9 cellular contexts compared by ENCODE assay signal in genomic region chr12:68119724-68120211, GRCh38. TPM values are rescaled to one million over a fixed set of nuclear protein-coding genes. Genes with fewer than 3 reads are reported as not detected.
DNase-seq lines count a peak whose midpoint lies in the region; ATAC-seq and TF ChIP-seq lines count a peak whose summit lies in the region.
"Had no signal": no experiment of that assay in that cellular context is flagged by ENCODE, and none has a peak within 500 bp of the region (broad histone marks: within the 10 kb centered on the region; RNA-seq: fewer than 3 reads in every experiment).

No MANE protein-coding gene starts in this region.

- H4K20me1 ChIP-seq in MM.1S (ENCODE audit: insufficient read depth, low read length): no peaks in the 10 kb centered on the region

- H3K9me3 ChIP-seq in MM.1S (replicated peaks; ENCODE audit: insufficient read depth, low read length) (no peaks in the 10 kb centered on the region), aorta (ENCODE audit: control insufficient read depth, low read length) (no peaks in the 10 kb centered on the region), suprapubic skin (no peaks in the 10 kb centered on the region)

- H3K9me2 ChIP-seq in MM.1S (replicated peaks; ENCODE audit: insufficient read depth, low read length): no peaks in the 10 kb centered on the region

- TF ChIP-seq EP300 in suprapubic skin (IDR thresholded peaks at IDR 0.05): no peak

- peak; percentile 92 for ATAC-seq in GM21619 (IDR thresholded peaks at IDR 0.05; ENCODE audit: unreplicated experiment)
- no peak for ATAC-seq in aorta (ENCODE audit: low FRiP score)

- no peaks in the 10 kb centered on the region for H3K36me3 ChIP-seq in MM.1S (replicated peaks; ENCODE audit: insufficient read depth, low read length)
- no peaks in the 10 kb centered on the region for H3K36me3 ChIP-seq in aorta (ENCODE audit: control insufficient read depth in 1 of 2, insufficient read depth in 2 of 2, low read length in 1 of 2)
- H3K36me3 ChIP-seq in suprapubic skin: no peaks in the 10 kb centered on the region

- H3K27me3 ChIP-seq in MM.1S (replicated peaks; ENCODE audit: insufficient read depth, low read length) (no peaks in the 10 kb centered on the region), aorta (ENCODE audit: control insufficient read depth in 1 of 2, insufficient read depth in 2 of 2, low read length in 1 of 2) (peaks cover 0 to 2% of the 10 kb centered on the region in 2 donors), suprapubic skin (no peaks in the 10 kb centered on the region)

- H3K9ac ChIP-seq in MM.1S (ENCODE audit: low read length): no peak overlapping the region

- in situ Hi-C loops in GM13977 (cut with MboI; ENCODE audit: low pct_unique_long_range_greater_than_20kb, low sequenced_read_pairs, unreplicated experiment): no loop called here

- H3K4me1 Mint-ChIP-seq in activated T-helper 2 cell treated with anti-CD3 and anti-CD28 coated beads, Interferon-gamma antibody, Interleukin-2, Interleukin-4, amounts not matched to agents 10 μg/mL and 5 μg/mL and 100 μg/mL, durations not matched to agents 14 hours and 24 hours and 36 hours (ENCODE audit: low read depth): peaks cover 38% of the 10 kb centered on the region

- no peaks in the 10 kb centered on the region; the same call in 1 of the 2 replicates for H3F3A ChIP-seq in MM.1S (ENCODE audit: insufficient read depth, low read length)

- H3K4me1 ChIP-seq in MM.1S (ENCODE audit: low read length) (peaks cover 21% of the 10 kb centered on the region), aorta (ENCODE audit: control insufficient read depth in 1 of 2, insufficient read depth in 2 of 2, low read length in 2 of 2) (no peaks in the 10 kb centered on the region), suprapubic skin (no peaks in the 10 kb centered on the region)

- no peak overlapping the region for H3K27ac ChIP-seq in MM.1S (ENCODE audit: low read length)
- no peak overlapping the region for H3K27ac ChIP-seq in aorta (ENCODE audit: low read depth in 1 of 2, low read length in 2 of 2)
- no peak overlapping the region for H3K27ac ChIP-seq in suprapubic skin
- H3K27ac ChIP-seq: HL-60 had no signal

- no peak overlapping the region for H3K4me2 ChIP-seq in MM.1S (ENCODE audit: low read depth, low read length)

- intact Hi-C loops in activated T-helper 2 cell treated with anti-CD3 and anti-CD28 coated beads, Interferon-gamma antibody, Interleukin-2, Interleukin-4, amounts not matched to agents 10 μg/mL and 5 μg/mL and 100 μg/mL, durations not matched to agents 14 hours and 24 hours and 36 hours (cut with micrococcal nuclease): loop anchor here (1.0 to 10.0 kb wide), 13 partner anchors 13 to 493 kb away; partner anchors contain the start of genes DYRK2 and RAP1B
- intact Hi-C loops in aorta (cut with DNase I): no loop called here

- H3K4me3 ChIP-seq in MM.1S (ENCODE audit: low read length) (no peak overlapping the region), aorta (ENCODE audit: low read length in 2 of 2) (no peak overlapping the region), suprapubic skin (no peak overlapping the region)

- no peak for TF ChIP-seq POLR2A in suprapubic skin (IDR thresholded peaks at IDR 0.05)

- H2AFZ ChIP-seq in MM.1S (ENCODE audit: low read length): no peak overlapping the region

- peak overlapping the region; percentile 11 for H3K4me3 Mint-ChIP-seq in activated T-helper 2 cell treated with anti-CD3 and anti-CD28 coated beads, Interferon-gamma antibody, Interleukin-2, Interleukin-4, amounts not matched to agents 10 μg/mL and 5 μg/mL and 100 μg/mL, durations not matched to agents 14 hours and 24 hours and 36 hours (ENCODE audit: low read depth)

- no peaks in the 10 kb centered on the region for H3K27me3 Mint-ChIP-seq in activated T-helper 2 cell treated with anti-CD3 and anti-CD28 coated beads, Interferon-gamma antibody, Interleukin-2, Interleukin-4, amounts not matched to agents 10 μg/mL and 5 μg/mL and 100 μg/mL, durations not matched to agents 14 hours and 24 hours and 36 hours (ENCODE audit: low read depth)

- WGBS in aorta, 2 donors: 79 to 82% methylated on average over 4 of the region's 4 CpGs
- 65% methylated on average over 4 of the region's 4 CpGs for WGBS in suprapubic skin

- peak overlapping the region; percentile 77 for H3K27ac Mint-ChIP-seq in activated T-helper 2 cell treated with anti-CD3 and anti-CD28 coated beads, Interferon-gamma antibody, Interleukin-2, Interleukin-4, amounts not matched to agents 10 μg/mL and 5 μg/mL and 100 μg/mL, durations not matched to agents 14 hours and 24 hours and 36 hours

- H3K79me2 ChIP-seq in MM.1S (ENCODE audit: low read length): no peaks in the 10 kb centered on the region

- H3K36me3 Mint-ChIP-seq in activated T-helper 2 cell treated with anti-CD3 and anti-CD28 coated beads, Interferon-gamma antibody, Interleukin-2, Interleukin-4, amounts not matched to agents 10 μg/mL and 5 μg/mL and 100 μg/mL, durations not matched to agents 14 hours and 24 hours and 36 hours (ENCODE audit: low read depth): peaks cover 4% of the 10 kb centered on the region

- no peaks in the 10 kb centered on the region for H3K9me3 Mint-ChIP-seq in activated T-helper 2 cell treated with anti-CD3 and anti-CD28 coated beads, Interferon-gamma antibody, Interleukin-2, Interleukin-4, amounts not matched to agents 10 μg/mL and 5 μg/mL and 100 μg/mL, durations not matched to agents 14 hours and 24 hours and 36 hours

- DNase-seq in GM13977 (ENCODE audit: low spot score): peak; percentile 41
- peak; percentile 51 for DNase-seq in MM.1S
- DNase-seq in activated T-helper 2 cell treated with anti-CD3 and anti-CD28 coated beads, Interferon-gamma antibody, Interleukin-2, Interleukin-4, amounts not matched to agents 10 μg/mL and 5 μg/mL and 100 μg/mL, durations not matched to agents 14 hours and 24 hours and 36 hours (ENCODE audit: low spot score): peak; percentile 62
- DNase-seq in stimulated activated CD8-positive, alpha-beta memory T cell treated with anti-CD3 and anti-CD28 coated beads, Interleukin-2, amount 100 ng/mL, for 48 hours (ENCODE audit: low read depth in 2 of 2): peak; percentile 49 to 65
- no peak for DNase-seq in aorta
- DNase-seq in suprapubic skin (ENCODE audit: low spot score in 2 of 2): no peak
- DNase-seq in GOT3 (lab: John Stamatoyannopoulos, UW): no peak

- TF ChIP-seq CTCF in GM13977 (IDR thresholded peaks at IDR 0.05; ENCODE audit: extremely low read depth, insufficient read depth, missing control alignments) (no peak), MM.1S (IDR thresholded peaks at IDR 0.05; ENCODE audit: low read length) (no peak), suprapubic skin (IDR thresholded peaks at IDR 0.05) (no peak)

RNA-seq across cellular contexts. Expression of gene IFNG, which starts 39.8 kb away (rescaled TPM):
- 46.0 and 46.3 TPM in 2 replicates for total RNA-seq in activated T-helper 2 cell treated with anti-CD3 and anti-CD28 coated beads, Interferon-gamma antibody, Interleukin-2, Interleukin-4, amounts not matched to agents 10 μg/mL and 5 μg/mL and 100 μg/mL, durations not matched to agents 14 hours and 24 hours and 36 hours
- total RNA-seq in aorta (not detected), suprapubic skin (not detected)
- polyA plus RNA-seq in aorta: not detected

Comparison
In these comparisons a context has a peak if more than half of its experiments do, and no peak if none do; other contexts are left out.
1. DNase-seq: peak in GM13977 (single experiment), MM.1S (single experiment), activated T-helper 2 cell treated with anti-CD3 and anti-CD28 coated beads, Interferon-gamma antibody, Interleukin-2, Interleukin-4, amounts not matched to agents 10 μg/mL and 5 μg/mL and 100 μg/mL, durations not matched to agents 14 hours and 24 hours and 36 hours (single experiment) and stimulated activated CD8-positive, alpha-beta memory T cell treated with anti-CD3 and anti-CD28 coated beads, Interleukin-2, amount 100 ng/mL, for 48 hours (2 of 2); none in aorta (0 of 2), suprapubic skin (0 of 2) and GOT3 (single experiment).
2. RNA of gene IFNG, which starts 39.8 kb away (total RNA-seq): 46.0 to 46.3 TPM in activated T-helper 2 cell treated with anti-CD3 and anti-CD28 coated beads, Interferon-gamma antibody, Interleukin-2, Interleukin-4, amounts not matched to agents 10 μg/mL and 5 μg/mL and 100 μg/mL, durations not matched to agents 14 hours and 24 hours and 36 hours; not detected in aorta and not detected in suprapubic skin; every median in the first group is over 10 times any median in the second.